In the genomic region with DNA sequence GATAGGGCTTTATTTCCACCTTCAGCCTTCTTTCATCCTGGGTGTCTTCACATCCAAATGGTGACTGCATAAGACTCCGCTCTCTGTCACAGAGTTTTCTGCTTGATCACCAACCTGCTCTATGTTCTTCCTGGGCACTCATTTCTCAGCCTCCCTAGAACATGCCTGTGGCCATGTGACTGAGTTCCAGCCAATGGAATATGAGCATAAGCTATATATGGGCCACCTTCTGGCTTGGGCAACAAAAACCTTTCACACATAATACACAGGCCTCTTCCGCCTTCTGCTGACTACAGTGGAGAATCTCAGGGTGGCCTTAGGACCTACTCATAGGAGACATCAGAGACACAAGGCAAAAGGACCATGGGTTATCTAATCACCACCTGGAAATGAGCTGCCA, we compare ENCODE assay signal across 20 cellular contexts. TPM values are rescaled to one million over a fixed set of nuclear protein-coding genes. Genes with fewer than 3 reads are reported as not detected.
"Had no signal": no experiment of that assay in that cellular context is flagged by ENCODE, and none has a peak within 500 bp of the region (broad histone marks: within the 10 kb centered on the region; RNA-seq: fewer than 3 reads in every experiment).

No MANE protein-coding gene starts in this region.

- H3K4me1 ChIP-seq: breast epithelium had no signal

- H3K4me3 ChIP-seq: breast epithelium, PC-9 had no signal

- H3K36me3 ChIP-seq: breast epithelium had no signal

- ATAC-seq: activated CD8-positive, alpha-beta memory T cell treated with anti-CD3 and anti-CD28 coated beads, Interleukin-2, amount 10 ng/mL, durations not matched to agents 7 days and 5 days had no signal

- H3K4me2 ChIP-seq: PC-9 had no signal

- H2AFZ ChIP-seq: PC-9 had no signal

- H3K27me3 ChIP-seq: breast epithelium had no signal

- H3K36me3 Mint-ChIP-seq: activated CD8-positive, alpha-beta memory T cell treated with anti-CD3 and anti-CD28 coated beads, Interleukin-2, amount 10 ng/mL, durations not matched to agents 7 days and 5 days; activated naive CD4-positive, alpha-beta T cell treated with anti-CD3 and anti-CD28 coated beads, Interleukin-2, amount 50 U/mL, for 24 hours had no signal

- H3K9me3 Mint-ChIP-seq: activated CD4-positive, alpha-beta T cell treated with anti-CD3 and anti-CD28 coated beads, Interleukin-2, amount 10 ng/mL, durations not matched to agents 24 days and 14 days; activated naive CD4-positive, alpha-beta T cell treated with anti-CD3 and anti-CD28 coated beads, Interleukin-2, amount 50 U/mL, for 24 hours; T-helper 1 cell treated with Interleukin-12 subunit alpha and Interleukin-12 subunit beta and Interleukin-4 antibody, amounts not matched to agents 30 μg/mL and 1 μg/mL, for 36 hours had no signal

- H3K4me3 Mint-ChIP-seq: activated CD4-positive, alpha-beta T cell treated with anti-CD3 and anti-CD28 coated beads, Interleukin-2, amount 10 ng/mL, durations not matched to agents 24 days and 14 days; activated CD8-positive, alpha-beta memory T cell treated with anti-CD3 and anti-CD28 coated beads, Interleukin-2, amount 10 ng/mL, durations not matched to agents 7 days and 5 days; activated naive CD4-positive, alpha-beta T cell treated with anti-CD3 and anti-CD28 coated beads, Interleukin-2, amount 50 U/mL, for 24 hours; T-helper 1 cell treated with Interleukin-12 subunit alpha and Interleukin-12 subunit beta and Interleukin-4 antibody, amounts not matched to agents 30 μg/mL and 1 μg/mL, for 36 hours had no signal

- H3K27ac ChIP-seq: breast epithelium, PC-9 had no signal

- H3K9me3 ChIP-seq: breast epithelium had no signal

- H3K27ac Mint-ChIP-seq: activated CD4-positive, alpha-beta T cell treated with anti-CD3 and anti-CD28 coated beads, Interleukin-2, amount 10 ng/mL, durations not matched to agents 24 days and 14 days; activated CD8-positive, alpha-beta memory T cell treated with anti-CD3 and anti-CD28 coated beads, Interleukin-2, amount 10 ng/mL, durations not matched to agents 7 days and 5 days; activated naive CD4-positive, alpha-beta T cell treated with anti-CD3 and anti-CD28 coated beads, Interleukin-2, amount 50 U/mL, for 24 hours; T-helper 1 cell treated with Interleukin-12 subunit alpha and Interleukin-12 subunit beta and Interleukin-4 antibody, amounts not matched to agents 30 μg/mL and 1 μg/mL, for 36 hours had no signal

- DNase-seq: activated CD4-positive, alpha-beta T cell treated with anti-CD3 and anti-CD28 coated beads for 1 hour; activated CD4-positive, alpha-beta T cell treated with anti-CD3 and anti-CD28 coated beads, Interleukin-2, amount 10 ng/mL, durations not matched to agents 24 days and 14 days; activated CD4-positive, alpha-beta T cell treated with anti-CD3 and anti-CD28 coated beads, Interleukin-2, amount 50 U/mL, for 48 hours; activated CD8-positive, alpha-beta memory T cell treated with anti-CD3 and anti-CD28 coated beads, Interleukin-2, amount 10 ng/mL, durations not matched to agents 7 days and 5 days; activated T-cell treated with anti-CD3 and anti-CD28 coated beads, Interleukin-2, amount 50 U/mL, for 48 hours; aorta; caudate nucleus; Kasumi-1; KBM-7; MV-4-11; NCI-H1105 treated with DMSO at 0.1 percent for 48 hours; NCI-H1436 treated with DMSO at 0.1 percent for 48 hours; NCI-H187; NCI-H2081; NCI-H510A treated with DMSO at 0.1 percent for 48 hours; SHP77 treated with DMSO at 0.1 percent for 48 hours had no signal

- H3K4me1 Mint-ChIP-seq: activated CD4-positive, alpha-beta T cell treated with anti-CD3 and anti-CD28 coated beads, Interleukin-2, amount 10 ng/mL, durations not matched to agents 24 days and 14 days; activated CD8-positive, alpha-beta memory T cell treated with anti-CD3 and anti-CD28 coated beads, Interleukin-2, amount 10 ng/mL, durations not matched to agents 7 days and 5 days; activated naive CD4-positive, alpha-beta T cell treated with anti-CD3 and anti-CD28 coated beads, Interleukin-2, amount 50 U/mL, for 24 hours had no signal

RNA-seq across cellular contexts. Expression of gene MED12L, which starts 51.2 kb away (rescaled TPM):
- polyA plus RNA-seq: aorta had no signal
